In genomic region chr10:110509560-110509959, GRCh38 we compare ENCODE assay signal across 21 cellular contexts. TPM values are rescaled to one million over a fixed set of nuclear protein-coding genes. Genes with fewer than 3 reads are reported as not detected.
DNase-seq lines count a peak whose midpoint lies in the region; ATAC-seq and TF ChIP-seq lines count a peak whose summit lies in the region.
"Had no signal": no experiment of that assay in that cellular context is flagged by ENCODE, and none has a peak within 500 bp of the region (broad histone marks: within the 10 kb centered on the region; RNA-seq: fewer than 3 reads in every experiment).

No MANE protein-coding gene starts in this region.

- no peak overlapping the region for H3K4me3 ChIP-seq in gastrocnemius medialis
- H3K4me3 ChIP-seq: K562, PC-9, SJCRH30 had no signal

- H3K27me3 Mint-ChIP-seq in activated T-cell treated with anti-CD3 and anti-CD28 coated beads, Interleukin-2, amount 50 U/mL, for 72 hours (ENCODE audit: low read depth), result no peaks in the 10 kb centered on the region
- no peaks in the 10 kb centered on the region for H3K27me3 Mint-ChIP-seq in stimulated activated naive CD8-positive, alpha-beta T cell treated with anti-CD3 and anti-CD28 coated beads, Interleukin-15, Interleukin-2, amounts not matched to agents 100 ng/mL and 50 ng/mL, for 24 hours
- H3K27me3 Mint-ChIP-seq in stimulated activated naive CD8-positive, alpha-beta T cell treated with anti-CD3 and anti-CD28 coated beads, Interleukin-15, amount 100 ng/mL, for 72 hours, result no peaks in the 10 kb centered on the region
- H3K27me3 Mint-ChIP-seq: CD4-positive, CD25-positive, alpha-beta regulatory T cell had no signal

- in situ Hi-C loops in gastrocnemius medialis (cut with MboI; ENCODE audit: low sequenced_read_pairs in 4 of 4), result no loop called here

- H3K4me1 Mint-ChIP-seq in activated T-cell treated with anti-CD3 and anti-CD28 coated beads, Interleukin-2, amount 50 U/mL, for 72 hours (ENCODE audit: low read depth), result peaks cover 87% of the 10 kb centered on the region
- peaks cover 84% of the 10 kb centered on the region for H3K4me1 Mint-ChIP-seq in stimulated activated naive CD8-positive, alpha-beta T cell treated with anti-CD3 and anti-CD28 coated beads, Interleukin-15, Interleukin-2, amounts not matched to agents 100 ng/mL and 50 ng/mL, for 24 hours (ENCODE audit: low read depth)
- peaks cover 93% of the 10 kb centered on the region for H3K4me1 Mint-ChIP-seq in stimulated activated naive CD8-positive, alpha-beta T cell treated with anti-CD3 and anti-CD28 coated beads, Interleukin-15, amount 100 ng/mL, for 72 hours

- H3K27me3 ChIP-seq in gastrocnemius medialis, result no peaks in the 10 kb centered on the region
- H3K27me3 ChIP-seq: SJCRH30 had no signal

- TF ChIP-seq CTCF in gastrocnemius medialis (IDR thresholded peaks at IDR 0.05 in 4 of 5, conservative IDR thresholded peaks at IDR 0.05 in 1 of 5), result no peak

- no peak overlapping the region for H3K4me3 Mint-ChIP-seq in activated T-cell treated with anti-CD3 and anti-CD28 coated beads, Interleukin-2, amount 50 U/mL, for 72 hours
- no peak overlapping the region for H3K4me3 Mint-ChIP-seq in stimulated activated naive CD8-positive, alpha-beta T cell treated with anti-CD3 and anti-CD28 coated beads, Interleukin-15, Interleukin-2, amounts not matched to agents 100 ng/mL and 50 ng/mL, for 24 hours
- no peak overlapping the region for H3K4me3 Mint-ChIP-seq in stimulated activated naive CD8-positive, alpha-beta T cell treated with anti-CD3 and anti-CD28 coated beads, Interleukin-15, amount 100 ng/mL, for 72 hours
- H3K4me3 Mint-ChIP-seq: CD4-positive, CD25-positive, alpha-beta regulatory T cell had no signal

- H3K36me3 Mint-ChIP-seq in activated T-cell treated with anti-CD3 and anti-CD28 coated beads, Interleukin-2, amount 50 U/mL, for 72 hours (ENCODE audit: insufficient read depth in 2 of 2), result peaks cover 45 to 70% of the 10 kb centered on the region in 2 donors
- H3K36me3 Mint-ChIP-seq in stimulated activated naive CD8-positive, alpha-beta T cell treated with anti-CD3 and anti-CD28 coated beads, Interleukin-15, Interleukin-2, amounts not matched to agents 100 ng/mL and 50 ng/mL, for 24 hours (ENCODE audit: low read depth), result peaks cover 97% of the 10 kb centered on the region

- peaks cover 4 to 11% of the 10 kb centered on the region in 2 donors for H3K4me1 ChIP-seq in gastrocnemius medialis

- H3K36me3 ChIP-seq in gastrocnemius medialis, result no peaks in the 10 kb centered on the region

- no peaks in the 10 kb centered on the region for H3K9me3 ChIP-seq in gastrocnemius medialis
- H3K9me3 ChIP-seq: SJCRH30 had no signal

- no peak for ATAC-seq in activated T-cell treated with anti-CD3 and anti-CD28 coated beads, Interleukin-2, amount 50 U/mL, for 72 hours (replicated peaks in 1 of 2)
- no peak for ATAC-seq in stimulated activated naive CD8-positive, alpha-beta T cell treated with anti-CD3 and anti-CD28 coated beads, Interleukin-15, amount 100 ng/mL, for 72 hours
- ATAC-seq in gastrocnemius medialis, result no peak
- ATAC-seq: HepG2, K562 had no signal

- peak overlapping the region; percentile 69 for H3K27ac ChIP-seq in epithelial cell of prostate
- no peak overlapping the region for H3K27ac ChIP-seq in gastrocnemius medialis
- H3K27ac ChIP-seq: 22Rv1, HL-60, SJCRH30 had no signal

- H3K27ac Mint-ChIP-seq in activated T-cell treated with anti-CD3 and anti-CD28 coated beads, Interleukin-2, amount 50 U/mL, for 72 hours, result peak overlapping the region; percentile 66
- peak overlapping the region; percentile 45 for H3K27ac Mint-ChIP-seq in stimulated activated naive CD8-positive, alpha-beta T cell treated with anti-CD3 and anti-CD28 coated beads, Interleukin-15, Interleukin-2, amounts not matched to agents 100 ng/mL and 50 ng/mL, for 24 hours
- no peak overlapping the region for H3K27ac Mint-ChIP-seq in stimulated activated naive CD8-positive, alpha-beta T cell treated with anti-CD3 and anti-CD28 coated beads, Interleukin-15, amount 100 ng/mL, for 72 hours
- H3K27ac Mint-ChIP-seq: CD4-positive, CD25-positive, alpha-beta regulatory T cell had no signal

- TF ChIP-seq POLR2A in gastrocnemius medialis (IDR thresholded peaks at IDR 0.05), result no peak

- intact Hi-C loops in gastrocnemius medialis (cut with DNase I; ENCODE audit: low total_unique reads), result no loop called here

- H3K9me3 Mint-ChIP-seq in activated T-cell treated with anti-CD3 and anti-CD28 coated beads, Interleukin-2, amount 50 U/mL, for 72 hours, result peaks cover 0 to 2% of the 10 kb centered on the region in 2 donors
- no peaks in the 10 kb centered on the region for H3K9me3 Mint-ChIP-seq in stimulated activated naive CD8-positive, alpha-beta T cell treated with anti-CD3 and anti-CD28 coated beads, Interleukin-15, Interleukin-2, amounts not matched to agents 100 ng/mL and 50 ng/mL, for 24 hours
- H3K9me3 Mint-ChIP-seq in stimulated activated naive CD8-positive, alpha-beta T cell treated with anti-CD3 and anti-CD28 coated beads, Interleukin-15, amount 100 ng/mL, for 72 hours, result peaks cover 0 to 4% of the 10 kb centered on the region in 2 donors
- H3K9me3 Mint-ChIP-seq: CD4-positive, CD25-positive, alpha-beta regulatory T cell had no signal

- no peak for DNase-seq in activated T-cell treated with anti-CD3 and anti-CD28 coated beads, Interleukin-2, amount 50 U/mL, for 72 hours
- DNase-seq in activated T-cell treated with anti-CD3 and anti-CD28 coated beads, Interleukin-2, amount 50 U/mL, for 48 hours, result no peak
- DNase-seq in stimulated activated naive CD8-positive, alpha-beta T cell treated with anti-CD3 and anti-CD28 coated beads, Interleukin-15, amount 100 ng/mL, for 72 hours, result no peak
- no peak for DNase-seq in epithelial cell of prostate (ENCODE audit: low read depth, low spot score)
- DNase-seq in NCI-H1417 (lab: John Stamatoyannopoulos, UW), result no peak
- no peak for DNase-seq in gastrocnemius medialis
- DNase-seq in AG08396 (ENCODE audit: low spot score), result no peak
- DNase-seq: CD4-positive, CD25-positive, alpha-beta regulatory T cell; DMS79; MM.1S; NCI-H1048; NCI-H187 treated with DMSO at 0.1 percent for 48 hours; NCI-H2107; PC-9; RPMI8226; SJCRH30 had no signal

RNA-seq across cellular contexts. Expression of gene DUSP5, which starts 11.9 kb away (rescaled TPM):
- 100 to 1,000 TPM; 122 to 242 TPM for total RNA-seq in activated T-cell treated with anti-CD3 and anti-CD28 coated beads, Interleukin-2, amount 50 U/mL, for 72 hours
- total RNA-seq in gastrocnemius medialis, result 1 to 10 TPM in 2 of 4 donors, under 1 TPM in 1, not detected in 1; 0.75 to 2.8 (median 2.5) TPM

RNA-seq across cellular contexts. Expression of gene SMC3, which starts 57.9 kb away (rescaled TPM):
- 10 to 100 TPM; 79.7 to 85.6 TPM for total RNA-seq in activated T-cell treated with anti-CD3 and anti-CD28 coated beads, Interleukin-2, amount 50 U/mL, for 72 hours
- total RNA-seq in gastrocnemius medialis, result 10 to 100 TPM; 19.5 to 25.9 (median 21.9) TPM

Comparison
In these comparisons a context has a peak if more than half of its experiments do, and no peak if none do; other contexts are left out.
1. H3K27ac Mint-ChIP-seq: peak in activated T-cell treated with anti-CD3 and anti-CD28 coated beads, Interleukin-2, amount 50 U/mL, for 72 hours (single experiment) and stimulated activated naive CD8-positive, alpha-beta T cell treated with anti-CD3 and anti-CD28 coated beads, Interleukin-15, Interleukin-2, amounts not matched to agents 100 ng/mL and 50 ng/mL, for 24 hours (single experiment); none in stimulated activated naive CD8-positive, alpha-beta T cell treated with anti-CD3 and anti-CD28 coated beads, Interleukin-15, amount 100 ng/mL, for 72 hours (0 of 2).
2. RNA of gene DUSP5, which starts 11.9 kb away (total RNA-seq): 122 to 242 TPM in activated T-cell treated with anti-CD3 and anti-CD28 coated beads, Interleukin-2, amount 50 U/mL, for 72 hours; 0.75 to 2.8 TPM in gastrocnemius medialis; every median in the first group is over 10 times any median in the second.